Comparison of ENCODE assay signal across 8 cellular contexts in genomic region chr17:78313735-78314648, GRCh38. TPM values are rescaled to one million over a fixed set of nuclear protein-coding genes. Genes with fewer than 3 reads are reported as not detected.
DNase-seq lines count a peak whose midpoint lies in the region; ATAC-seq and TF ChIP-seq lines count a peak whose summit lies in the region.

No MANE protein-coding gene starts in this region.

- peaks cover 20% of the 10 kb centered on the region for H3K27me3 Mint-ChIP-seq in activated naive CD8-positive, alpha-beta T cell treated with anti-CD3 and anti-CD28 coated beads, Interleukin-2, amount 10 ng/mL, durations not matched to agents 7 days and 5 days

- no peaks in the 10 kb centered on the region for H3K9me3 ChIP-seq in MG63

- peak; percentile 83 for ATAC-seq in activated naive CD8-positive, alpha-beta T cell treated with anti-CD3 and anti-CD28 coated beads, Interleukin-2, amount 10 ng/mL, durations not matched to agents 7 days and 5 days (ENCODE audit: low read depth)
- peak; percentile 83 for ATAC-seq in left cardiac atrium
- peak; percentile 68 for ATAC-seq in sciatic nerve
- ATAC-seq in GM19035 (IDR thresholded peaks at IDR 0.05; ENCODE audit: unreplicated experiment): no peak
- ATAC-seq in HG03196 (IDR thresholded peaks at IDR 0.05; ENCODE audit: unreplicated experiment): no peak

- peak overlapping the region; percentile 73 for H3K4me3 Mint-ChIP-seq in activated naive CD8-positive, alpha-beta T cell treated with anti-CD3 and anti-CD28 coated beads, Interleukin-2, amount 10 ng/mL, durations not matched to agents 7 days and 5 days

- intact Hi-C loops in left cardiac atrium (cut with DNase I): no loop called here
- intact Hi-C loops in sciatic nerve (cut with DNase I): no loop called here

- H3K4me3 ChIP-seq in GM12864 (ENCODE audit: low read depth, low read length): peak overlapping the region; percentile 44
- peak overlapping the region; percentile 28 for H3K4me3 ChIP-seq in MG63

- H3K27me3 ChIP-seq in MG63: no peaks in the 10 kb centered on the region

- peaks cover 1% of the 10 kb centered on the region for H3K36me3 Mint-ChIP-seq in activated naive CD8-positive, alpha-beta T cell treated with anti-CD3 and anti-CD28 coated beads, Interleukin-2, amount 10 ng/mL, durations not matched to agents 7 days and 5 days

- no peak for TF ChIP-seq CTCF in GM12864 (IDR thresholded peaks at IDR 0.05; ENCODE audit: low read depth, low read length, missing control alignments)

- no peak for DNase-seq in GM12864 (ENCODE audit: low read depth)
- DNase-seq in MG63: peak; percentile 87
- peak; percentile 42 for DNase-seq in SK-MEL-5 (ENCODE audit: low read depth, low spot score)
- DNase-seq in activated naive CD8-positive, alpha-beta T cell treated with anti-CD3 and anti-CD28 coated beads, Interleukin-2, amount 10 ng/mL, durations not matched to agents 7 days and 5 days: peak; percentile 82
- peak; percentile 85 for DNase-seq in left cardiac atrium
- peak; percentile 88 for DNase-seq in sciatic nerve (ENCODE audit: low spot score)

- in situ Hi-C loops in SK-MEL-5 (cut with HindIII; ENCODE audit: low pct_unique_long_range_greater_than_20kb, low sequenced_read_pairs): no loop called here

- peaks cover 18% of the 10 kb centered on the region for H3K4me1 Mint-ChIP-seq in activated naive CD8-positive, alpha-beta T cell treated with anti-CD3 and anti-CD28 coated beads, Interleukin-2, amount 10 ng/mL, durations not matched to agents 7 days and 5 days

- POLR2A ChIA-PET in activated naive CD8-positive, alpha-beta T cell treated with anti-CD3 and anti-CD28 coated beads, Interleukin-2, amount 10 ng/mL, durations not matched to agents 7 days and 5 days (lab: Charles Lee): interaction anchor here (0.6 to 1.0 kb wide), 5 partner anchors 11 to 101 kb away, joined by 3 to 4 read pairs (median 3); no protein-coding TSS in a partner anchor

- H3K9me3 Mint-ChIP-seq in activated naive CD8-positive, alpha-beta T cell treated with anti-CD3 and anti-CD28 coated beads, Interleukin-2, amount 10 ng/mL, durations not matched to agents 7 days and 5 days: no peaks in the 10 kb centered on the region

- H3K36me3 ChIP-seq in MG63: no peaks in the 10 kb centered on the region

- peak overlapping the region; percentile 60 for H3K27ac Mint-ChIP-seq in activated naive CD8-positive, alpha-beta T cell treated with anti-CD3 and anti-CD28 coated beads, Interleukin-2, amount 10 ng/mL, durations not matched to agents 7 days and 5 days

RNA-seq across cellular contexts. Expression of gene SOCS3, which starts 45.9 kb away (rescaled TPM):
- 23.4 and 32.9 TPM in 2 replicates for total RNA-seq in MG63 (2014; rRNA removed; shearing (Covaris generic); ENCODE audit: low replicate concordance)
- total RNA-seq in SK-MEL-5 (2014; rRNA removed; shearing (Covaris generic)): 157 and 166 TPM in 2 replicates
- 102 and 126 TPM in 2 replicates for polyA plus RNA-seq in SK-MEL-5 (2015; cell fraction: cytosol; rRNA removed)
- polyA plus RNA-seq in SK-MEL-5 (2015; cell fraction: nucleus; rRNA removed): 124 and 141 TPM in 2 replicates
- total RNA-seq in activated naive CD8-positive, alpha-beta T cell treated with anti-CD3 and anti-CD28 coated beads, Interleukin-2, amount 10 ng/mL, durations not matched to agents 7 days and 5 days: 1 to 10 TPM; 6.6 to 6.7 TPM
- total RNA-seq in left cardiac atrium (10 to 100 TPM; 15.1 to 78.1 TPM), sciatic nerve (144 TPM)

Comparison
In these comparisons a context has a peak if more than half of its experiments do, and no peak if none do; other contexts are left out.
1. ATAC-seq: peak in activated naive CD8-positive, alpha-beta T cell treated with anti-CD3 and anti-CD28 coated beads, Interleukin-2, amount 10 ng/mL, durations not matched to agents 7 days and 5 days (single experiment), left cardiac atrium (2 of 2) and sciatic nerve (single experiment); none in GM19035 (single experiment) and HG03196 (single experiment).